ENCODE assay signal across 27 cellular contexts in genomic region chr13:108375772-108376171, GRCh38.
"Had no signal": no experiment of that assay in that cellular context is flagged by ENCODE, and none has a peak within 500 bp of the region (broad histone marks: within the 10 kb centered on the region; RNA-seq: fewer than 3 reads in every experiment).

No MANE protein-coding gene starts in this region.

- H3K4me1 ChIP-seq: stomach, suprapubic skin, testis, thyroid gland, tibial artery, tibial nerve, transverse colon, upper lobe of left lung, upper lobe of right lung, uterus, vagina had no signal

- H3K36me3 ChIP-seq: stomach, suprapubic skin, thoracic aorta, thyroid gland, tibial artery, tibial nerve, transverse colon, upper lobe of left lung, upper lobe of right lung, vagina had no signal

- H3K27me3 ChIP-seq: stomach, suprapubic skin, testis, thyroid gland, tibial artery, tibial nerve, transverse colon, upper lobe of left lung, upper lobe of right lung, uterus, vagina had no signal

- FAIRE-seq: urothelium cell line had no signal

- DNase-seq: stimulated activated CD4-positive, alpha-beta T cell treated with anti-CD3 and anti-CD28 coated beads, Interleukin-2, amount 100 ng/mL, for 48 hours; stimulated activated CD4-positive, alpha-beta T cell treated with anti-CD3 and anti-CD28 coated beads, Interleukin-4, amount 100 ng/mL, for 1 hour; stimulated activated CD4-positive, alpha-beta T cell treated with anti-CD3 and anti-CD28 coated beads, Interleukin-4, amount 100 ng/mL, for 24 hours; stimulated activated CD4-positive, alpha-beta T cell treated with anti-CD3 and anti-CD28 coated beads, Interleukin-4, amount 100 ng/mL, for 4 hours; stimulated activated CD8-positive, alpha-beta memory T cell treated with anti-CD3 and anti-CD28 coated beads, Interleukin-4, amount 100 ng/mL, for 48 hours; stimulated activated naive B cell treated with anti-CD40 and anti-IgM and Interleukin-4, amounts not matched to agents 10 μg/mL and 1 μg/mL and 100 μg/mL, for 72 hours; stimulated activated naive CD4-positive, alpha-beta T cell; stimulated activated naive CD4-positive, alpha-beta T cell treated with Interleukin-2 at 50 U/mL for 16 hours; stimulated activated naive CD8-positive, alpha-beta T cell treated with anti-CD3 and anti-CD28 coated beads, Interleukin-15, amount 100 ng/mL, for 72 hours; stimulated activated naive CD8-positive, alpha-beta T cell treated with anti-CD3 and anti-CD28 coated beads, Interleukin-15, Interleukin-2, amounts not matched to agents 100 U/mL and 50 U/mL, for 24 hours; stomach; substantia nigra; testis; thyroid gland; tibial artery; transverse colon; trophoblast cell; upper lobe of left lung; upper lobe of right lung; uterus had no signal

- ATAC-seq: stimulated activated effector memory CD8-positive, alpha-beta T cell treated with anti-CD3 and anti-CD28 coated beads, Interleukin-12 subunit alpha, Interleukin-12 subunit beta, amount 100 ng/mL, for 72 hours; stimulated activated memory B cell treated with anti-CD40 and anti-IgM and Interleukin-4, amounts not matched to agents 10 μg/mL and 1 μg/mL and 100 μg/mL, for 72 hours; stimulated activated naive B cell treated with anti-CD40 and anti-IgM and Interleukin-4, amounts not matched to agents 10 μg/mL and 1 μg/mL and 100 μg/mL, for 72 hours; stimulated activated naive CD8-positive, alpha-beta T cell treated with anti-CD3 and anti-CD28 coated beads, Interleukin-15, amount 100 ng/mL, for 72 hours; stimulated activated naive CD8-positive, alpha-beta T cell treated with anti-CD3 and anti-CD28 coated beads, Interleukin-15, Interleukin-2, amounts not matched to agents 100 U/mL and 50 U/mL, for 24 hours; upper lobe of right lung had no signal

- H3K9me3 ChIP-seq: suprapubic skin, testis, thoracic aorta, thyroid gland, tibial nerve, transverse colon, upper lobe of left lung, upper lobe of right lung, uterus, vagina had no signal

- H3K4me3 ChIP-seq: stomach, suprapubic skin, testis, thoracic aorta, thyroid gland, tibial artery, tibial nerve, transverse colon, upper lobe of left lung, upper lobe of right lung, uterus, vagina had no signal

- H3K27ac ChIP-seq: stomach, suprapubic skin, testis, thoracic aorta, thyroid gland, tibial artery, tibial nerve, transverse colon, upper lobe of left lung, upper lobe of right lung, uterus, vagina had no signal
